In genomic region chr4:185082549-185082948, GRCh38 we compare ENCODE assay signal across 1 cellular context.
TF ChIP-seq lines count a peak whose summit lies in the region.

No MANE protein-coding gene starts in this region.

TF ChIP-seq in HCT116, 20 proteins besides CTCF, POLR2A, EP300 and RAD21 (continued from another document):
- no peak for TF ChIP-seq TCF7L2 (IDR thresholded peaks at IDR 0.05; ENCODE audit: borderline replicate concordance, extremely low read depth, insufficient read depth, insufficient read length)
- TF ChIP-seq SP1 (IDR thresholded peaks at IDR 0.05; ENCODE audit: low read depth): no peak
- TF ChIP-seq EZH2 (IDR thresholded peaks at IDR 0.05): no peak
- no peak for TF ChIP-seq ZNF274 (IDR thresholded peaks at IDR 0.05; ENCODE audit: low read depth, low read length)
- TF ChIP-seq ATF3 (IDR thresholded peaks at IDR 0.05): no peak
- no peak for TF ChIP-seq SRF (IDR thresholded peaks at IDR 0.05; ENCODE audit: low read depth)
